8 cellular contexts compared by ENCODE assay signal in genomic region chr1:175000697-175001187, GRCh38. TPM values are rescaled to one million over a fixed set of nuclear protein-coding genes. Genes with fewer than 3 reads are reported as not detected.
DNase-seq lines count a peak whose midpoint lies in the region; ATAC-seq, FAIRE-seq and TF ChIP-seq lines count a peak whose summit lies in the region.

No MANE protein-coding gene starts in this region.

- H3K36me3 ChIP-seq in OCI-LY1 (ENCODE audit: insufficient read depth, low read length) (peaks cover 41% of the 10 kb centered on the region), pancreas (no peaks in the 10 kb centered on the region)

- H4K20me1 ChIP-seq in OCI-LY1 (ENCODE audit: insufficient read depth, low read length) = peaks cover 7% of the 10 kb centered on the region; the same call in 1 of the 2 replicates

- TF ChIP-seq CTCF in OCI-LY1 (IDR thresholded peaks at IDR 0.05; ENCODE audit: low read length) = no peak
- no peak for TF ChIP-seq CTCF in epithelial cell of esophagus (IDR thresholded peaks at IDR 0.05; ENCODE audit: insufficient read depth, low read depth, low read length, missing control alignments)
- no peak for TF ChIP-seq CTCF in pancreas (IDR thresholded peaks at IDR 0.05)

- H3K79me2 ChIP-seq in OCI-LY1 (ENCODE audit: insufficient read depth, low read length) = peaks cover 58% of the 10 kb centered on the region

- H3K4me2 ChIP-seq in OCI-LY1 (ENCODE audit: low read length) = peak overlapping the region; percentile 81

- no peak overlapping the region for H2AFZ ChIP-seq in OCI-LY1 (ENCODE audit: low read length)

- FAIRE-seq in pancreas (lab: Jason Lieb, UNC) = no peak

- H3K9me3 ChIP-seq in OCI-LY1 (ENCODE audit: low read length) (no peaks in the 10 kb centered on the region), pancreas (no peaks in the 10 kb centered on the region)

- DNase-seq in Daoy (ENCODE audit: low read depth) = peak; percentile 30
- peak; percentile 49 for DNase-seq in epithelial cell of esophagus (ENCODE audit: low read depth)
- DNase-seq in pancreas = no peak
- DNase-seq in activated CD4-positive, CD25-positive, alpha-beta regulatory T cell (lab: John Stamatoyannopoulos, UW) = no peak
- no peak for DNase-seq in stimulated activated CD4-positive, alpha-beta T cell treated with anti-CD3 and anti-CD28 coated beads, Interleukin-4, amount 100 ng/mL, for 1 hour
- DNase-seq in left lobe of liver (ENCODE audit: low spot score) = no peak

- H3K4me3 ChIP-seq in OCI-LY1 (ENCODE audit: low read depth, low read length, poor library complexity, severe bottlenecking) (peak overlapping the region; percentile 99), epithelial cell of esophagus (ENCODE audit: low read length) (peak overlapping the region; percentile 80), pancreas (peak overlapping the region; percentile 70 to 87 (median 84))

- H3K9ac ChIP-seq in OCI-LY1 (ENCODE audit: low read length) = peak overlapping the region; percentile 99

- H3K27ac ChIP-seq in OCI-LY1 (ENCODE audit: low read depth, low read length, poor library complexity, severe bottlenecking) (peak overlapping the region; percentile 72), pancreas (peak overlapping the region in 3 of 4 donors; percentile 99 to 100 (median 99))

- ATAC-seq in pancreas (no peak), GM21723 (IDR thresholded peaks at IDR 0.05; ENCODE audit: unreplicated experiment) (no peak), left lobe of liver (no peak)

- peaks cover 44% of the 10 kb centered on the region for H3K4me1 ChIP-seq in OCI-LY1 (ENCODE audit: insufficient read depth, low read length, severe bottlenecking)
- H3K4me1 ChIP-seq in pancreas = peaks cover 0 to 24% (median 12%) of the 10 kb centered on the region in 3 donors

- intact Hi-C loops in pancreas (cut with DNase I) = no loop called here

- no peaks in the 10 kb centered on the region for H3K9me2 ChIP-seq in OCI-LY1 (ENCODE audit: low read depth, low read length)

- 2 to 3% methylated on average over 5 of the region's 5 CpGs for WGBS in pancreas, 2 donors

- H3K27me3 ChIP-seq in OCI-LY1 (ENCODE audit: insufficient read depth, low read length) (no peaks in the 10 kb centered on the region), pancreas (no peaks in the 10 kb centered on the region)

- no peaks in the 10 kb centered on the region; the same call in 1 of the 2 replicates for H3F3A ChIP-seq in OCI-LY1 (ENCODE audit: insufficient read depth, low read length)

RNA-seq across cellular contexts. Expression of gene CACYBP, which starts 1.0 kb away (rescaled TPM):
- total RNA-seq in Daoy (2014; rRNA removed; shearing (Covaris generic)) = 282 and 610 TPM in 2 replicates
- 10 to 100 TPM; 23.0 to 35.2 (median 25.7) TPM for total RNA-seq in pancreas
- 10 to 100 TPM; 14.0 to 34.7 TPM for polyA plus RNA-seq in pancreas
- total RNA-seq in left lobe of liver = 27.8 TPM

RNA-seq across cellular contexts. Expression of gene MRPS14, which starts 22.5 kb away (rescaled TPM):
- total RNA-seq in Daoy (2014; rRNA removed; shearing (Covaris generic)) = 21.3 and 29.0 TPM in 2 replicates
- total RNA-seq in pancreas (10 to 100 TPM in 5 of 6 donors, 1 to 10 TPM in 1; 9.9 to 19.9 (median 15.6) TPM), left lobe of liver (20.4 TPM)
- polyA plus RNA-seq in pancreas = 10 to 100 TPM in 1 of 2 donors, 1 to 10 TPM in 1; 6.8 to 16.2 TPM

Comparison
In these comparisons a context has a peak if more than half of its experiments do, and no peak if none do; other contexts are left out.
1. DNase-seq: peak in Daoy (single experiment) and epithelial cell of esophagus (single experiment); none in pancreas (0 of 6), activated CD4-positive, CD25-positive, alpha-beta regulatory T cell (0 of 4), stimulated activated CD4-positive, alpha-beta T cell treated with anti-CD3 and anti-CD28 coated beads, Interleukin-4, amount 100 ng/mL, for 1 hour (single experiment) and left lobe of liver (single experiment).
2. Peak in every context shown above with its lines, with median percentiles within 50 percentile points of each other: H3K4me3 ChIP-seq.